ENCODE assay signal across 8 cellular contexts in genomic region chr11:128157423-128158298, GRCh38.
A peak's percentile ranks its signal among the peaks of the same experiment; 100 is the strongest.
DNase-seq lines count a peak whose midpoint lies in the region; ATAC-seq and TF ChIP-seq lines count a peak whose summit lies in the region.

No MANE protein-coding gene starts in this region.

- no peak for TF ChIP-seq EP300 in ovary (IDR thresholded peaks at IDR 0.05)

- peak; percentile 93 for ATAC-seq in GM21723 (IDR thresholded peaks at IDR 0.05; ENCODE audit: unreplicated experiment)
- ATAC-seq in foreskin keratinocyte, result peak; percentile 84

- no peaks in the 10 kb centered on the region for H3K36me3 Mint-ChIP-seq in IgD-negative memory B cell

- H3K27me3 ChIP-seq in PC-9 (ENCODE audit: insufficient read depth, low read depth), result no peaks in the 10 kb centered on the region
- no peaks in the 10 kb centered on the region for H3K27me3 ChIP-seq in foreskin keratinocyte
- H3K27me3 ChIP-seq in ovary, result no peaks in the 10 kb centered on the region
- H3K27me3 ChIP-seq in uterus, result no peaks in the 10 kb centered on the region

- H3K9me3 Mint-ChIP-seq in IgD-negative memory B cell, result no peaks in the 10 kb centered on the region

- no peaks in the 10 kb centered on the region for H3K36me3 ChIP-seq in ES-I3 (ENCODE audit: insufficient read depth, low read length)
- no peaks in the 10 kb centered on the region for H3K36me3 ChIP-seq in PC-9 (ENCODE audit: low read depth)
- no peaks in the 10 kb centered on the region for H3K36me3 ChIP-seq in ovary
- no peaks in the 10 kb centered on the region for H3K36me3 ChIP-seq in uterus

- H3F3A ChIP-seq in PC-9 (ENCODE audit: insufficient read depth, low read depth), result no peaks in the 10 kb centered on the region

- POLR2A ChIA-PET in PC-9 (lab: Charles Lee; ENCODE audit: unreplicated experiment), result no interaction called here

- no peaks in the 10 kb centered on the region for H4K20me1 ChIP-seq in PC-9 (ENCODE audit: insufficient read depth)

- 19 to 23% (median 22%) methylated on average over 5 of the region's 5 CpGs for WGBS in ovary, 3 donors

- H3K4me1 ChIP-seq in ES-I3 (ENCODE audit: insufficient read depth, low read length) (no peaks in the 10 kb centered on the region), PC-9 (replicated peaks; ENCODE audit: insufficient read depth) (no peaks in the 10 kb centered on the region), foreskin keratinocyte (no peaks in the 10 kb centered on the region), ovary (ENCODE audit: insufficient read depth) (no peaks in the 10 kb centered on the region), uterus (no peaks in the 10 kb centered on the region)

- H3K4me1 Mint-ChIP-seq in IgD-negative memory B cell, result no peaks in the 10 kb centered on the region

- TF ChIP-seq CTCF in PC-9 (conservative IDR thresholded peaks at IDR 0.05) (peak; percentile 99), foreskin keratinocyte (conservative IDR thresholded peaks at IDR 0.05) (peak; percentile 91), ovary (IDR thresholded peaks at IDR 0.05) (peak; percentile 64 to 80 (median 64)), uterus (IDR thresholded peaks at IDR 0.05) (peak; percentile 64 to 73 (median 68))

- CTCF ChIA-PET in PC-9 (lab: Charles Lee), result interaction anchor here (0.6 to 2.1 kb wide), 6 partner anchors 10 to 706 kb away, joined by 3 to 17 read pairs (median 9); no protein-coding TSS in a partner anchor

- H3K9ac ChIP-seq in ES-I3 (ENCODE audit: low read depth, low read length), result peak overlapping the region; percentile 34; the same call in 1 of the 2 replicates

- H3K27ac ChIP-seq in PC-9, result no peak overlapping the region
- no peak overlapping the region for H3K27ac ChIP-seq in foreskin keratinocyte
- H3K27ac ChIP-seq in ovary, result no peak overlapping the region
- no peak overlapping the region for H3K27ac ChIP-seq in uterus

- intact Hi-C loops in PC-9 (cut with micrococcal nuclease; ENCODE audit: unreplicated experiment), result loop anchor here (1.0 to 5.0 kb wide), 7 partner anchors 126 to 800 kb away; no protein-coding TSS in a partner anchor
- intact Hi-C loops in ovary (cut with DNase I), result loop anchor here in 1 of 4 donors (5.0 kb wide), 1 partner anchor 675 kb away; no protein-coding TSS in a partner anchor
- intact Hi-C loops in uterus (cut with DNase I; ENCODE audit: low total_unique reads), result no loop called here

- no TSS peak for BruUV-seq in PC-9 (replicated peaks; lab: Mats Ljungman, UMichigan)

- no peaks in the 10 kb centered on the region for H3K9me2 ChIP-seq in PC-9 (ENCODE audit: insufficient read depth)

- no peaks in the 10 kb centered on the region for H3K79me2 ChIP-seq in PC-9 (ENCODE audit: low read depth)

- DNase-seq in PC-9 (peak; percentile 50 to 58), activated T-helper 1 cell treated with Interleukin-2 at 50 U/mL for 16 hours (ENCODE audit: low read depth) (peak; percentile 5), foreskin keratinocyte (peak; percentile 55 to 73), ovary (peak in 2 of 5 donors; percentile 19 to 43), uterus (peak; percentile 21 to 35)

- H3K4me3 Mint-ChIP-seq in IgD-negative memory B cell, result peak overlapping the region in 3 of 4 donors; percentile 52 to 88 (median 88)

- TF ChIP-seq POLR2A in ovary (IDR thresholded peaks at IDR 0.05) (no peak), uterus (IDR thresholded peaks at IDR 0.05) (no peak)

- H3K4me3 ChIP-seq in PC-9 (peak overlapping the region; percentile 49; the same call in 1 of the 2 replicates), ovary (no peak overlapping the region), uterus (no peak overlapping the region)

- H3K27me3 Mint-ChIP-seq in IgD-negative memory B cell, result peaks cover 17% of the 10 kb centered on the region

- H2AFZ ChIP-seq in PC-9, result peak overlapping the region; percentile 86

- H3K4me2 ChIP-seq in PC-9, result peak overlapping the region; percentile 77

- no peaks in the 10 kb centered on the region for H3K9me3 ChIP-seq in ES-I3 (ENCODE audit: control insufficient read depth, insufficient read depth, low read length)
- no peaks in the 10 kb centered on the region for H3K9me3 ChIP-seq in PC-9 (ENCODE audit: insufficient read depth, low read depth)
- H3K9me3 ChIP-seq in ovary, result no peaks in the 10 kb centered on the region
- H3K9me3 ChIP-seq in uterus, result no peaks in the 10 kb centered on the region

- peak overlapping the region in 1 of 3 donors; percentile 68 for H3K27ac Mint-ChIP-seq in IgD-negative memory B cell
